ENCODE assay signal across 1 cellular context in genomic region chr17:73192894-73193701, GRCh38.
TF ChIP-seq lines count a peak whose summit lies in the region.

COG1 (plus strand) TSS chr17:73193055; CDS start chr17:73193070, 15 bp downstream.

TF ChIP-seq in HepG2, 621 proteins besides CTCF, POLR2A, EP300 and RAD21 (continued from another document and continues in another):
- TF ChIP-seq ZNF318 (CRISPR knock-in tag; IDR thresholded peaks at IDR 0.05) (no peak), MYC (CRISPR knock-in tag; IDR thresholded peaks at IDR 0.05; ENCODE audit: borderline replicate concordance) (peak; percentile 74), ZSCAN12 (CRISPR knock-in tag; IDR thresholded peaks at IDR 0.05) (peak; percentile 70; the same call in 1 of the 2 replicates), KDM4B (CRISPR knock-in tag; IDR thresholded peaks at IDR 0.05) (peak; percentile 63; the same call in 1 of the 2 replicates), ZNF564 (CRISPR knock-in tag; IDR thresholded peaks at IDR 0.05) (peak; percentile 60; the same call in 1 of the 2 replicates), ZNF713 (CRISPR knock-in tag; IDR thresholded peaks at IDR 0.05) (no peak), RXRA (CRISPR knock-in tag; IDR thresholded peaks at IDR 0.05) (peak; percentile 81; the same call in 1 of the 2 replicates), PLSCR1 (CRISPR knock-in tag; IDR thresholded peaks at IDR 0.05; ENCODE audit: borderline replicate concordance) (no peak), ZHX1 (CRISPR knock-in tag; IDR thresholded peaks at IDR 0.05; ENCODE audit: low read depth) (peak; percentile 91), CREB1 (IDR thresholded peaks at IDR 0.05) (peak; percentile 39; the same call in 1 of the 2 replicates), CREB1 (CRISPR knock-in tag; IDR thresholded peaks at IDR 0.05) (no peak), SOX6 (IDR thresholded peaks at IDR 0.05) (no peak), SOX6 (CRISPR knock-in tag; IDR thresholded peaks at IDR 0.05) (no peak; the same call in 1 of the 2 replicates), ZNF10 (CRISPR knock-in tag; IDR thresholded peaks at IDR 0.05; ENCODE audit: borderline replicate concordance, low read depth) (no peak), ZNF496 (CRISPR knock-in tag; IDR thresholded peaks at IDR 0.05; ENCODE audit: insufficient replicate concordance) (no peak), KAT2B (IDR thresholded peaks at IDR 0.05; ENCODE audit: borderline replicate concordance, low read depth, low read length) (no peak), RFX1 (IDR thresholded peaks at IDR 0.05) (no peak), TCF12 (IDR thresholded peaks at IDR 0.05) (no peak), TCF12 (CRISPR knock-in tag; IDR thresholded peaks at IDR 0.05) (peak; percentile 49; the same call in 1 of the 2 replicates), SRSF9 (IDR thresholded peaks at IDR 0.05; ENCODE audit: borderline replicate concordance, insufficient read depth, low read depth, low read length, poor library complexity, severe bottlenecking) (no peak), MAFF (IDR thresholded peaks at IDR 0.05; ENCODE audit: low read depth, low read length) (no peak), KDM3A (CRISPR knock-in tag; IDR thresholded peaks at IDR 0.05; ENCODE audit: low read depth) (peak; percentile 66; the same call in 1 of the 2 replicates), ATF6 (CRISPR knock-in tag; conservative IDR thresholded peaks at IDR 0.05) (0 out of 2 replicates have a peak, but pooled peaks have one; percentile 36), ZNF609 (CRISPR knock-in tag; IDR thresholded peaks at IDR 0.05; ENCODE audit: borderline replicate concordance) (0 out of 2 replicates have a peak, but pooled peaks have one; percentile 33), ZNF816 (CRISPR knock-in tag; IDR thresholded peaks at IDR 0.05; ENCODE audit: borderline replicate concordance) (0 out of 2 replicates have a peak, but pooled peaks have one; percentile 9), ZNF468 (CRISPR knock-in tag; IDR thresholded peaks at IDR 0.05) (peak; percentile 90), ZNF850 (CRISPR knock-in tag; conservative IDR thresholded peaks at IDR 0.05) (no peak), BRD4 (CRISPR knock-in tag; IDR thresholded peaks at IDR 0.05) (peak; percentile 58; the same call in 1 of the 2 replicates), MBD4 (IDR thresholded peaks at IDR 0.05; ENCODE audit: borderline replicate concordance, low read length) (no peak), KMT2A (CRISPR knock-in tag; IDR thresholded peaks at IDR 0.05) (peak; percentile 90), SMAD1 (CRISPR knock-in tag; IDR thresholded peaks at IDR 0.05; ENCODE audit: borderline replicate concordance, low read depth) (peak; percentile 55; the same call in 1 of the 2 replicates), ZNF639 (CRISPR knock-in tag; conservative IDR thresholded peaks at IDR 0.05) (peak; percentile 33; the same call in 1 of the 2 replicates), SNAPC2 (CRISPR knock-in tag; IDR thresholded peaks at IDR 0.05) (no peak), ZNF720 (CRISPR knock-in tag; IDR thresholded peaks at IDR 0.05) (no peak), ZNF414 (CRISPR knock-in tag; IDR thresholded peaks at IDR 0.05) (no peak; the same call in 1 of the 2 replicates), ZNF343 (CRISPR knock-in tag; IDR thresholded peaks at IDR 0.05) (no peak), PHF5A (CRISPR knock-in tag; IDR thresholded peaks at IDR 0.05; ENCODE audit: low read depth, unreplicated experiment) (no peak), TAF15 (IDR thresholded peaks at IDR 0.05; ENCODE audit: low read depth, low read length, poor library complexity, severe bottlenecking) (no peak)
